In genomic region chr10:6086375-6087233, GRCh38 we compare ENCODE assay signal across 8 cellular contexts. TPM values are rescaled to one million over a fixed set of nuclear protein-coding genes. Genes with fewer than 3 reads are reported as not detected.
A peak's percentile ranks its signal among the peaks of the same experiment; 100 is the strongest.
DNase-seq lines count a peak whose midpoint lies in the region; ATAC-seq and TF ChIP-seq lines count a peak whose summit lies in the region.

No MANE protein-coding gene starts in this region.

- H3K27me3 ChIP-seq in gastroesophageal sphincter = peaks cover 18% of the 10 kb centered on the region
- no peaks in the 10 kb centered on the region for H3K27me3 ChIP-seq in subcutaneous abdominal adipose tissue (ENCODE audit: control insufficient read depth in 5 of 5, insufficient read depth in 4 of 5, low read length in 5 of 5)

- no peak for TF ChIP-seq POLR2A in gastroesophageal sphincter (IDR thresholded peaks at IDR 0.05)

- no peak overlapping the region for H3K4me3 ChIP-seq in gastroesophageal sphincter
- peak overlapping the region in 4 of 5 donors; percentile 26 to 48 (median 36) for H3K4me3 ChIP-seq in subcutaneous abdominal adipose tissue (ENCODE audit: low read depth in 1 of 5, low read length in 5 of 5)

- ATAC-seq in GM21526 (IDR thresholded peaks at IDR 0.05; ENCODE audit: low FRiP score, unreplicated experiment) (peak; percentile 42), gastroesophageal sphincter (peak; percentile 77)

- H3K27ac ChIP-seq in gastroesophageal sphincter (peak overlapping the region in 3 of 4 donors; percentile 13 to 51 (median 44)), subcutaneous abdominal adipose tissue (ENCODE audit: low read depth, low read length) (peak overlapping the region; percentile 23)

- peak; percentile 88 for DNase-seq in COLO668 (lab: John Stamatoyannopoulos, UW; ENCODE audit: unreplicated experiment)
- peak; percentile 76 for DNase-seq in LoVo (ENCODE audit: low spot score)
- peak; percentile 39 for DNase-seq in SIG-M5 (lab: John Stamatoyannopoulos, UW)
- peak; percentile 46 to 77 (median 58) for DNase-seq in activated naive CD4-positive, alpha-beta T cell (lab: John Stamatoyannopoulos, UW)
- peak; percentile 86 for DNase-seq in occipital lobe (lab: John Stamatoyannopoulos, UW)

- H3K36me3 ChIP-seq in gastroesophageal sphincter (no peaks in the 10 kb centered on the region), subcutaneous abdominal adipose tissue (ENCODE audit: control insufficient read depth in 5 of 5, insufficient read depth in 5 of 5, low read length in 5 of 5) (no peaks in the 10 kb centered on the region)

- H3K9me3 ChIP-seq in gastroesophageal sphincter (no peaks in the 10 kb centered on the region), subcutaneous abdominal adipose tissue (ENCODE audit: control insufficient read depth in 5 of 5, low read length in 5 of 5) (no peaks in the 10 kb centered on the region)

- peak; percentile 71 to 85 (median 74) for TF ChIP-seq CTCF in gastroesophageal sphincter (IDR thresholded peaks at IDR 0.05)

- H3K4me1 ChIP-seq in gastroesophageal sphincter (peaks cover 6 to 45% (median 19%) of the 10 kb centered on the region in 3 donors), subcutaneous abdominal adipose tissue (ENCODE audit: control insufficient read depth in 5 of 5, insufficient read depth in 5 of 5, low read length in 5 of 5) (peaks cover 22 to 55% (median 53%) of the 10 kb centered on the region in 5 donors)

- 16 to 17% methylated on average over 17 to 18 of the region's 19 CpGs for WGBS in gastroesophageal sphincter (ENCODE audit: low coverage in 1 of 2), 2 donors

- H3K9ac ChIP-seq in subcutaneous abdominal adipose tissue (ENCODE audit: low read length in 5 of 5) = peak overlapping the region in 1 of 5 donors; percentile 26

- TF ChIP-seq EP300 in gastroesophageal sphincter (IDR thresholded peaks at IDR 0.05) = no peak

RNA-seq across cellular contexts. Expression of gene RBM17, which starts 2.2 kb away (rescaled TPM):
- total RNA-seq in gastroesophageal sphincter (10 to 100 TPM; 51.0 to 72.9 (median 66.7) TPM), occipital lobe (38.2 TPM)

RNA-seq across cellular contexts. Expression of gene IL2RA, which starts 24.4 kb away (rescaled TPM):
- total RNA-seq in gastroesophageal sphincter (10 to 100 TPM in 1 of 4 donors, under 1 TPM in 3; 0.31 to 16.3 (median 0.50) TPM), occipital lobe (not detected)

Comparison
In these comparisons a context has a peak if more than half of its experiments do, and no peak if none do; other contexts are left out.
1. H3K4me3 ChIP-seq: peak in subcutaneous abdominal adipose tissue (4 of 5); none in gastroesophageal sphincter (0 of 2).
2. Peak in every context shown above with its lines, with median percentiles within 50 percentile points of each other: DNase-seq.